ENCODE assay signal across 8 cellular contexts in the genomic region with DNA sequence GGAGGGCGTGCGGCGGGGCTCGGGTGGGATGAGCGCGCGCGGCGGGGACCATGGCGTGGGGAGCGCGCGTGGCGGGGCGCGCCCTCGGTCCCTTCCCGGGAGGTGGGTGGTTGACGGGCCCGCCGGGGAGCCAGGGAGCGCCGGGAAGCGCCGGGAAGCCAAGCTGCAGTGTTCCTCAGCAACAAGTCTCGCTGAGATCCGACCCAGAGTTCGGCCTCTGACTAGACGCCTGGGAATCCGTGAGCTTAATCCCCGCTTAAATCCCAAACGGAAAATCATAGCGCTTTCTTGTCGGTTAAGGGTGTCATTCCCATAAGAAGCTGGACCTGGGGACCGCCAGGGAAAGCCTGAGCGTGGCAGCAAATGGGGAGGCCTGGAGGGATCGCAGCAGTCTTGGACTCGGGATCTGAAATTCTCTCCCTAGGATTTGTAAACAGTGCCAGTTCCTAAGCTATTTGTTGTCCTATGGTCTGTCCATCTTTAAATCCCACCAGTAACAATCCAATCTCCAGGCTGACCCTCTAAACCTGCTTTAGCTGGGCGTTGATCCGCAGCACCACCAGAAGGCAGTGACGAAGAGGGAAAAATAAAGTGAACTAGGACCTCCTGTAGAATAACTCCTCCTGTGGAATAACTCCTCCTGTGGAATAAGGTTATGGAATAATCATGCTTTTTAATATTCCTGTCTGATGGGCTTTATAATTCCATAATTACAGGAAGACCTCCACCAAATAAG. TPM values are rescaled to one million over a fixed set of nuclear protein-coding genes. Genes with fewer than 3 reads are reported as not detected.
DNase-seq lines count a peak whose midpoint lies in the region; ATAC-seq and TF ChIP-seq lines count a peak whose summit lies in the region.

No MANE protein-coding gene starts in this region.

- H3K27ac ChIP-seq in HUES48 (ENCODE audit: low read depth, low read length) (peak overlapping the region; percentile 37), fibroblast of lung (ENCODE audit: insufficient read depth, low read length) (peak overlapping the region; percentile 54)

- no peak overlapping the region for H3K27ac Mint-ChIP-seq in T-helper 2 cell treated with Interferon-gamma antibody and Interleukin-4, amounts not matched to agents 5 μg/mL and 100 μg/mL, for 36 hours
- H3K27ac Mint-ChIP-seq in T-helper 17 cell, result no peak overlapping the region
- peak overlapping the region; percentile 88 to 96 (median 94) for H3K27ac Mint-ChIP-seq in nephron

- H3K4me2 ChIP-seq in fibroblast of lung (ENCODE audit: extremely low read depth, insufficient read depth, low read length), result peak overlapping the region; percentile 61

- no peaks in the 10 kb centered on the region for H3K9me3 Mint-ChIP-seq in T-helper 2 cell treated with Interferon-gamma antibody and Interleukin-4, amounts not matched to agents 5 μg/mL and 100 μg/mL, for 36 hours
- H3K9me3 Mint-ChIP-seq in nephron, result peaks cover 3% of the 10 kb centered on the region

- H3K9me3 ChIP-seq in HUES48 (ENCODE audit: control insufficient read depth, insufficient read depth, low read length) (no peaks in the 10 kb centered on the region), T-helper 17 cell (ENCODE audit: control insufficient read depth, low read length, poor library complexity, severe bottlenecking) (no peaks in the 10 kb centered on the region), fibroblast of lung (ENCODE audit: control insufficient read depth, insufficient read depth, low read depth, low read length) (no peaks in the 10 kb centered on the region)

- no peak for TF ChIP-seq POLR2A in GM18505 (IDR thresholded peaks at IDR 0.05; ENCODE audit: borderline replicate concordance, extremely low read depth, insufficient read depth, insufficient read length)

- peaks cover 22% of the 10 kb centered on the region for H3K4me1 Mint-ChIP-seq in T-helper 2 cell treated with Interferon-gamma antibody and Interleukin-4, amounts not matched to agents 5 μg/mL and 100 μg/mL, for 36 hours (ENCODE audit: low read depth)
- H3K4me1 Mint-ChIP-seq in T-helper 17 cell (peaks cover 13% of the 10 kb centered on the region), nephron (peaks cover 28% of the 10 kb centered on the region)

- H2AFZ ChIP-seq in fibroblast of lung (ENCODE audit: low read length), result peak overlapping the region; percentile 96

- peak; percentile 15 to 26 for TF ChIP-seq CTCF in fibroblast of lung (conservative IDR thresholded peaks at IDR 0.05 in 1 of 2, IDR thresholded peaks at IDR 0.05 in 1 of 2; ENCODE audit: low read depth in 1 of 2, low read length in 2 of 2)
- TF ChIP-seq CTCF in nephron (IDR thresholded peaks at IDR 0.05; ENCODE audit: unreplicated experiment in 3 of 3), result no peak

- no peaks in the 10 kb centered on the region for H3K36me3 ChIP-seq in HUES48 (ENCODE audit: control insufficient read depth, insufficient read depth, low read length)
- H3K36me3 ChIP-seq in fibroblast of lung (ENCODE audit: control insufficient read depth, insufficient read depth, low read length), result no peaks in the 10 kb centered on the region

- H3K27me3 ChIP-seq in HUES48 (ENCODE audit: control insufficient read depth, insufficient read depth, low read length) (peaks cover 17% of the 10 kb centered on the region), fibroblast of lung (ENCODE audit: control insufficient read depth, insufficient read depth, low read length) (no peaks in the 10 kb centered on the region)

- ATAC-seq in T-helper 17 cell (no peak), GM18505 (IDR thresholded peaks at IDR 0.05; ENCODE audit: unreplicated experiment) (no peak)

- H3K4me1 ChIP-seq in HUES48 (ENCODE audit: control insufficient read depth, insufficient read depth, low read length), result peaks cover 12% of the 10 kb centered on the region; the same call in 1 of the 2 replicates
- H3K4me1 ChIP-seq in fibroblast of lung (ENCODE audit: control insufficient read depth, extremely low read depth, insufficient read depth, low read length), result no peaks in the 10 kb centered on the region

- H4K20me1 ChIP-seq in fibroblast of lung (ENCODE audit: control insufficient read depth, extremely low read depth, insufficient read depth, low read length), result no peaks in the 10 kb centered on the region

- peak overlapping the region; percentile 66 for H3K4me3 Mint-ChIP-seq in T-helper 2 cell treated with Interferon-gamma antibody and Interleukin-4, amounts not matched to agents 5 μg/mL and 100 μg/mL, for 36 hours
- peak overlapping the region; percentile 89 for H3K4me3 Mint-ChIP-seq in T-helper 17 cell
- peak overlapping the region; percentile 80 to 97 (median 97) for H3K4me3 Mint-ChIP-seq in nephron

- no peak for DNase-seq in T-helper 2 cell treated with Interferon-gamma antibody and Interleukin-4, amounts not matched to agents 5 μg/mL and 100 μg/mL, for 36 hours (ENCODE audit: low spot score)
- DNase-seq in T-helper 2 cell, result no peak
- no peak for DNase-seq in T-helper 17 cell
- peak; percentile 65 to 73 for DNase-seq in fibroblast of lung (ENCODE audit: low read depth in 2 of 2)
- no peak for DNase-seq in HuH-7.5 (ENCODE audit: low spot score)

- H3K4me3 ChIP-seq in HUES48 (ENCODE audit: low read depth, low read length), result peak overlapping the region; percentile 75
- peak overlapping the region; percentile 58 to 82 (median 70) for H3K4me3 ChIP-seq in fibroblast of lung (replicated peaks in 1 of 4; ENCODE audit: control extremely low read depth in 1 of 4, insufficient read depth in 1 of 4, low read depth in 3 of 4, low read length in 4 of 4)

- H3K9ac ChIP-seq in HUES48 (ENCODE audit: low read depth, low read length), result 0 out of 2 replicates have a peak overlapping the region, but pooled peaks have one; percentile 4
- H3K9ac ChIP-seq in fibroblast of lung (ENCODE audit: insufficient read depth, low read length), result peak overlapping the region; percentile 72

- H3K79me2 ChIP-seq in fibroblast of lung (ENCODE audit: control insufficient read depth, insufficient read depth, low read length), result peaks cover 34% of the 10 kb centered on the region

- H3K36me3 Mint-ChIP-seq in T-helper 2 cell treated with Interferon-gamma antibody and Interleukin-4, amounts not matched to agents 5 μg/mL and 100 μg/mL, for 36 hours (ENCODE audit: low read depth), result no peaks in the 10 kb centered on the region
- H3K36me3 Mint-ChIP-seq in T-helper 17 cell (ENCODE audit: low read depth) (no peaks in the 10 kb centered on the region), nephron (ENCODE audit: low read depth) (peaks cover 14% of the 10 kb centered on the region)

- peaks cover 46% of the 10 kb centered on the region for H3K27me3 Mint-ChIP-seq in T-helper 2 cell treated with Interferon-gamma antibody and Interleukin-4, amounts not matched to agents 5 μg/mL and 100 μg/mL, for 36 hours (ENCODE audit: low read depth)
- peaks cover 13% of the 10 kb centered on the region for H3K27me3 Mint-ChIP-seq in T-helper 17 cell
- H3K27me3 Mint-ChIP-seq in nephron (ENCODE audit: low read depth), result peaks cover 5% of the 10 kb centered on the region

RNA-seq across cellular contexts. Expression of a gene that starts 0.6 kb away (rescaled TPM):
- total RNA-seq in T-helper 17 cell (10 to 100 TPM in 1 of 2 donors, 1 to 10 TPM in 1; 7.2 to 11.1 TPM), fibroblast of lung (29.0 and 30.9 TPM in 2 replicates)
- 21.6 and 28.6 TPM in 2 replicates for polyA plus RNA-seq in fibroblast of lung
- 10.8 and 12.4 TPM in 2 replicates for polyA plus RNA-seq in fibroblast of lung (2012)
- 3.5 and 7.4 TPM in 2 replicates for polyA minus RNA-seq in fibroblast of lung (ENCODE audit: low replicate concordance)

Comparison
In these comparisons a context has a peak if more than half of its experiments do, and no peak if none do; other contexts are left out.
1. DNase-seq: peak in fibroblast of lung (2 of 2); none in T-helper 2 cell treated with Interferon-gamma antibody and Interleukin-4, amounts not matched to agents 5 μg/mL and 100 μg/mL, for 36 hours (single experiment), T-helper 2 cell (0 of 5), T-helper 17 cell (0 of 3) and HuH-7.5 (single experiment).
2. H3K27ac Mint-ChIP-seq: peak in nephron (3 of 3); none in T-helper 2 cell treated with Interferon-gamma antibody and Interleukin-4, amounts not matched to agents 5 μg/mL and 100 μg/mL, for 36 hours (single experiment) and T-helper 17 cell (single experiment).
3. CTCF ChIP-seq: peak in fibroblast of lung (2 of 2); none in nephron (0 of 3).
4. Peak in every context shown above with its lines, with median percentiles within 50 percentile points of each other: H3K4me3 Mint-ChIP-seq.